In the genomic region with DNA sequence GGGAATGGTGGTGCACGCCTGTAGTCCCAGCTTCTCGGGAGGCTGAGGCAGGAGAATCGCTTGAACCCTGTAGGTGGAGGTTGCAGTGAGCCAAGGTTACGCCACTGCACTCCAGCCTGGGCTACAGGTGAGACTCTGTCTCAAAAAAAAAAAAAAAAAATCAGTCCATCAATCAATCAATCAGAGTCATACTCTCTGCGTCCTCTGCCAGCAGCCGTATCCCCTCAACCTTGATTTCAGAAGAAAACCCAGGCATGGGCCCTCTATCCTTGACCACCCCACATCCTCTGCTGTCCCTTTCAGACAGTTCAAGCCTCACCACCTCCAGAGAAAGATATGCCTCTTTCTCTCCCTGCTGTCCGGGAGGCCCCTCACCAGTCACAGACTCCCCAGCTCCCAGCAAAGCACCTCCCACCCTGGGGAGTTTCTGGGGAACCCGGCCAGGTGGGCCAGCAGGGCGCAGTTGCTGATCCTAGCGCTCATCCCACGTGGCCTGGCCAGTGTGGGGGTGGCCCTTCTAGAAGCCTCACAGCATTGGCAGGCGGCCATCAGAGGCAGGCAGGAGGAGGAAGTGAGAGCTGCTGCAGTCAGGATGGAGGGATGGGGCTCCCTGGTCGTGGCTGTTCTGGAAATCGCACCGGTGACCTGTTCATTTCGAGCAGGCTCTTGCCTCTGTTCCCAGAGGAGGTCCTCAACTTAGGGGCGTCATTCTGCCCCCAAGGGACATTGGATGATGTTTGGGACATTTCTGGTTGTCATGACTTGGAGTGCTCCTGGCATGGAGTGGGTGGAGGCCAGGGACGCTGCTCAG, we compare ENCODE assay signal across 7 cellular contexts. TPM values are rescaled to one million over a fixed set of nuclear protein-coding genes. Genes with fewer than 3 reads are reported as not detected.
DNase-seq lines count a peak whose midpoint lies in the region; ATAC-seq and TF ChIP-seq lines count a peak whose summit lies in the region.
"Had no signal": no experiment of that assay in that cellular context is flagged by ENCODE, and none has a peak within 500 bp of the region (broad histone marks: within the 10 kb centered on the region; RNA-seq: fewer than 3 reads in every experiment).

No MANE protein-coding gene starts in this region.

- DNase-seq in SIG-M5 treated with dmso at 0.1 percent for 504 hours (lab: John Stamatoyannopoulos, UW; ENCODE audit: unreplicated experiment) (peak; percentile 82), SIG-M5 (lab: John Stamatoyannopoulos, UW) (no peak), left colon (peak; percentile 94 to 97), SK-N-DZ (ENCODE audit: low spot score) (no peak)

- H3K27ac ChIP-seq in VCaP = peak overlapping the region; percentile 59

- TF ChIP-seq CTCF in VCaP (conservative IDR thresholded peaks at IDR 0.05) = no peak

- intact Hi-C loops in left colon (cut with DNase I, micrococcal nuclease) = no loop called here

- ATAC-seq in left colon (peak; percentile 51), HG03045 (IDR thresholded peaks at IDR 0.05; ENCODE audit: unreplicated experiment) (no peak)

RNA-seq across cellular contexts. Expression of gene JSRP1, which starts 10.2 kb away (rescaled TPM):
- 1 to 10 TPM in 1 of 2 donors, under 1 TPM in 1; 0.55 to 2.6 TPM for total RNA-seq in left colon
- 8.7 and 19.3 TPM in 2 replicates for polyA plus RNA-seq in SK-N-DZ (2014; cell fraction: cytosol; rRNA removed)
- polyA plus RNA-seq in SK-N-DZ (2014; cell fraction: nucleus; rRNA removed) = 9.6 and 14.3 TPM in 2 replicates

RNA-seq across cellular contexts. Expression of gene PEAK3, which starts 15.6 kb away (rescaled TPM):
- under 1 TPM; 0.15 to 0.78 TPM for total RNA-seq in left colon
- polyA plus RNA-seq in SK-N-DZ (2014; cell fraction: cytosol; rRNA removed) = not detected in 2 replicates
- not detected in 2 replicates for polyA plus RNA-seq in SK-N-DZ (2014; cell fraction: nucleus; rRNA removed)

RNA-seq across cellular contexts. Expression of gene AMH, which starts 17.3 kb away (rescaled TPM):
- 1 to 10 TPM; 1.6 to 1.7 TPM for total RNA-seq in left colon
- polyA plus RNA-seq in SK-N-DZ (2014; cell fraction: cytosol; rRNA removed) = 11.5 and 13.5 TPM in 2 replicates
- polyA plus RNA-seq in SK-N-DZ (2014; cell fraction: nucleus; rRNA removed) = 285 and 416 TPM in 2 replicates
- polyA plus RNA-seq: CD4-positive, alpha-beta memory T cell had no signal

RNA-seq across cellular contexts. Expression of gene SF3A2, which starts 29.8 kb away (rescaled TPM):
- total RNA-seq in left colon = 10 to 100 TPM; 60.3 to 62.7 TPM
- polyA plus RNA-seq in SK-N-DZ (2014; cell fraction: cytosol; rRNA removed) = 29.1 and 36.1 TPM in 2 replicates
- polyA plus RNA-seq in SK-N-DZ (2014; cell fraction: nucleus; rRNA removed) = 112 and 117 TPM in 2 replicates

RNA-seq across cellular contexts. Expression of gene PLEKHJ1, which starts 30.3 kb away (rescaled TPM):
- total RNA-seq in left colon = 100 to 1,000 TPM; 198 to 213 TPM
- polyA plus RNA-seq in SK-N-DZ (2014; cell fraction: cytosol; rRNA removed) = 149 TPM in 2 replicates
- polyA plus RNA-seq in SK-N-DZ (2014; cell fraction: nucleus; rRNA removed) = 161 and 205 TPM in 2 replicates

Comparison
In these comparisons a context has a peak if more than half of its experiments do, and no peak if none do; other contexts are left out.
1. DNase-seq: peak in SIG-M5 treated with dmso at 0.1 percent for 504 hours (single experiment) and left colon (2 of 2); none in SIG-M5 (single experiment) and SK-N-DZ (single experiment).